Comparison of ENCODE assay signal across 10 cellular contexts in genomic region chr10:95445223-95445836, GRCh38.
DNase-seq lines count a peak whose midpoint lies in the region; ATAC-seq and TF ChIP-seq lines count a peak whose summit lies in the region.
"Had no signal": no experiment of that assay in that cellular context is flagged by ENCODE, and none has a peak within 500 bp of the region (broad histone marks: within the 10 kb centered on the region; RNA-seq: fewer than 3 reads in every experiment).

No MANE protein-coding gene starts in this region.

- peaks cover 6 to 8% (median 6%) of the 10 kb centered on the region in 4 donors for H3K4me1 Mint-ChIP-seq in CD4-positive, alpha-beta memory T cell

- H3K27me3 Mint-ChIP-seq in CD4-positive, alpha-beta memory T cell = peaks cover 2 to 4% of the 10 kb centered on the region in 2 donors

- no peak overlapping the region for H3K4me3 ChIP-seq in fibroblast of villous mesenchyme (ENCODE audit: low read depth, low read length)
- H3K4me3 ChIP-seq in CD4-positive, alpha-beta memory T cell (ENCODE audit: low read length in 2 of 2) = no peak overlapping the region

- no peaks in the 10 kb centered on the region for H3K9me3 ChIP-seq in CD4-positive, alpha-beta memory T cell (ENCODE audit: control insufficient read depth in 1 of 2, low read length in 2 of 2)

- intact Hi-C loops in CD4-positive, alpha-beta memory T cell (cut with micrococcal nuclease) = no loop called here

- H3K27ac ChIP-seq in RWPE1 = no peak overlapping the region
- H3K27ac ChIP-seq in CD4-positive, alpha-beta memory T cell (ENCODE audit: low read depth, low read length) = no peak overlapping the region

- POLR2A ChIA-PET in RWPE1 (lab: Yijun Ruan, JAX; ENCODE audit: low non-redundant PET) = no interaction called here
- POLR2A ChIA-PET in CD4-positive, alpha-beta memory T cell (lab: Charles Lee; ENCODE audit: partially characterized antibody) = no interaction called here

- H3K36me3 ChIP-seq in CD4-positive, alpha-beta memory T cell (ENCODE audit: insufficient read depth, low read length) = no peaks in the 10 kb centered on the region

- CTCF ChIA-PET in RWPE1 (lab: Yijun Ruan, JAX) = interaction anchor here (0.6 to 3.0 kb wide), 10 partner anchors 11 to 873 kb away, joined by 3 to 19 read pairs (median 4); no protein-coding TSS in a partner anchor
- CTCF ChIA-PET in CD4-positive, alpha-beta memory T cell (lab: Charles Lee; ENCODE audit: partially characterized antibody) = interaction anchor here (0.8 to 12.7 kb wide), 11 partner anchors 8 to 159 kb away, joined by 3 to 158 read pairs (median 4); no protein-coding TSS in a partner anchor

- no peak for TF ChIP-seq CTCF in RWPE1 (conservative IDR thresholded peaks at IDR 0.05; ENCODE audit: low read depth)
- no peak for TF ChIP-seq CTCF in fibroblast of villous mesenchyme (IDR thresholded peaks at IDR 0.05; ENCODE audit: insufficient read depth, low read depth, low read length)

- H3K27me3 ChIP-seq in CD4-positive, alpha-beta memory T cell (ENCODE audit: insufficient read depth, low read length) = no peaks in the 10 kb centered on the region

- DNase-seq in AG08395 (ENCODE audit: low spot score) = peak; percentile 91
- DNase-seq in RWPE1 (ENCODE audit: low spot score) = peak; percentile 89
- DNase-seq in fibroblast of villous mesenchyme (ENCODE audit: low read depth) = peak; percentile 54
- peak; percentile 15 for DNase-seq in occipital lobe (lab: John Stamatoyannopoulos, UW)
- DNase-seq in CD4-positive, alpha-beta memory T cell = no peak
- DNase-seq in NCI-H345 (lab: John Stamatoyannopoulos, UW) = no peak
- DNase-seq: activated T-cell treated with anti-CD3 and anti-CD28 coated beads, Interleukin-2, amount 50 U/mL, for 1 hour had no signal

- H3K4me1 ChIP-seq in CD4-positive, alpha-beta memory T cell (ENCODE audit: insufficient read depth, low read length) = no peaks in the 10 kb centered on the region

- no peaks in the 10 kb centered on the region for H3K9me3 Mint-ChIP-seq in CD4-positive, alpha-beta memory T cell
- H3K9me3 Mint-ChIP-seq: naive B cell had no signal

- H3K27ac Mint-ChIP-seq in CD4-positive, alpha-beta memory T cell = no peak overlapping the region
- H3K27ac Mint-ChIP-seq: naive B cell had no signal

- no peaks in the 10 kb centered on the region for H3K36me3 Mint-ChIP-seq in CD4-positive, alpha-beta memory T cell
- H3K36me3 Mint-ChIP-seq: naive B cell had no signal

- no peak for ATAC-seq in HG02610 (IDR thresholded peaks at IDR 0.05; ENCODE audit: unreplicated experiment)
- no peak for ATAC-seq in HG02840 (IDR thresholded peaks at IDR 0.05; ENCODE audit: low FRiP score, unreplicated experiment)

- H3K4me3 Mint-ChIP-seq in CD4-positive, alpha-beta memory T cell = no peak overlapping the region
- H3K4me3 Mint-ChIP-seq: naive B cell had no signal

Comparison
In these comparisons a context has a peak if more than half of its experiments do, and no peak if none do; other contexts are left out.
1. DNase-seq: peak in AG08395 (single experiment), RWPE1 (single experiment), fibroblast of villous mesenchyme (single experiment) and occipital lobe (single experiment); none in CD4-positive, alpha-beta memory T cell (0 of 5) and NCI-H345 (single experiment).